9 cellular contexts compared by ENCODE assay signal in genomic region chr15:90300988-90301715, GRCh38. TPM values are rescaled to one million over a fixed set of nuclear protein-coding genes. Genes with fewer than 3 reads are reported as not detected.
DNase-seq lines count a peak whose midpoint lies in the region; ATAC-seq, FAIRE-seq and TF ChIP-seq lines count a peak whose summit lies in the region.
"Had no signal": no experiment of that assay in that cellular context is flagged by ENCODE, and none has a peak within 500 bp of the region (broad histone marks: within the 10 kb centered on the region; RNA-seq: fewer than 3 reads in every experiment).

No MANE protein-coding gene starts in this region.

- H3K4me1 ChIP-seq in body of pancreas (peaks cover 27% of the 10 kb centered on the region), keratinocyte (ENCODE audit: control insufficient read depth, extremely low read depth, insufficient read depth, low read length) (no peaks in the 10 kb centered on the region)

- intact Hi-C loops in body of pancreas (cut with DNase I), result no loop called here

- H3K9ac ChIP-seq in keratinocyte (ENCODE audit: control insufficient read depth, extremely low read depth, insufficient read depth, low read length), result no peak overlapping the region

- H3K9me1 ChIP-seq in keratinocyte (ENCODE audit: control insufficient read depth, extremely low read depth, insufficient read depth, low read length), result no peaks in the 10 kb centered on the region

- no peaks in the 10 kb centered on the region for H3K27me3 ChIP-seq in body of pancreas
- no peaks in the 10 kb centered on the region for H3K27me3 ChIP-seq in keratinocyte (ENCODE audit: control insufficient read depth, extremely low read depth, insufficient read depth, low read length)

- 68 to 70% methylated on average over 19 to 20 of the region's 21 CpGs for WGBS in body of pancreas, 2 donors

- H2AFZ ChIP-seq in keratinocyte (ENCODE audit: control insufficient read depth, low read length), result peak overlapping the region; percentile 73

- dilution Hi-C loops in keratinocyte (cut with MboI; ENCODE audit: extremely low pct_ligation_motif_present, low sequenced_read_pairs), result no loop called here

- no peaks in the 10 kb centered on the region for H3K9me3 ChIP-seq in body of pancreas
- no peaks in the 10 kb centered on the region for H3K9me3 ChIP-seq in keratinocyte (ENCODE audit: control insufficient read depth, low read depth, low read length)

- peak overlapping the region in 1 of 4 donors; percentile 7 for H3K27ac ChIP-seq in body of pancreas
- H3K27ac ChIP-seq in keratinocyte (ENCODE audit: control insufficient read depth, insufficient read depth, low read length), result no peak overlapping the region

- no peaks in the 10 kb centered on the region for H4K20me1 ChIP-seq in keratinocyte (ENCODE audit: control insufficient read depth, extremely low read depth, insufficient read depth, low read length)

- TF ChIP-seq CTCF in body of pancreas (IDR thresholded peaks at IDR 0.05), result peak; percentile 32 to 66 (median 52)
- TF ChIP-seq CTCF in keratinocyte (optimal IDR thresholded peaks at IDR 0.05 in 1 of 3, IDR thresholded peaks at IDR 0.05 in 1 of 3, conservative IDR thresholded peaks at IDR 0.05 in 1 of 3; ENCODE audit: extremely low read depth in 1 of 3, insufficient read depth in 2 of 3, low read length in 3 of 3), result peak; percentile 65 to 93 (median 84)

- ATAC-seq in body of pancreas (peak; percentile 68), GM18511 (IDR thresholded peaks at IDR 0.05; ENCODE audit: unreplicated experiment) (no peak)

- FAIRE-seq in HTR-8/SVneo (lab: Jason Lieb, UNC) (no peak), keratinocyte (lab: Jason Lieb, UNC) (no peak)

- no peak overlapping the region for H3K4me2 ChIP-seq in keratinocyte (ENCODE audit: control insufficient read depth, extremely low read depth, insufficient read depth, low read depth, low read length)

- no peaks in the 10 kb centered on the region for H3K79me2 ChIP-seq in keratinocyte (ENCODE audit: control insufficient read depth, insufficient read depth, low read length)

- H3K4me3 ChIP-seq in body of pancreas (no peak overlapping the region), keratinocyte (ENCODE audit: control insufficient read depth in 2 of 3, extremely low read depth in 1 of 3, insufficient read depth in 2 of 3, low read depth in 1 of 3, low read length in 3 of 3) (no peak overlapping the region)

- H3K36me3 ChIP-seq in body of pancreas (replicated peaks in 1 of 2; ENCODE audit: insufficient read depth in 1 of 2, low read depth in 2 of 2), result no peaks in the 10 kb centered on the region
- no peaks in the 10 kb centered on the region for H3K36me3 ChIP-seq in keratinocyte (ENCODE audit: control insufficient read depth in 2 of 2, extremely low read depth in 1 of 2, insufficient read depth in 2 of 2, low read length in 2 of 2)

- peak; percentile 73 for DNase-seq in COLO668 (lab: John Stamatoyannopoulos, UW; ENCODE audit: unreplicated experiment)
- DNase-seq in HTR-8/SVneo (ENCODE audit: insufficient read length, low spot score), result peak; percentile 18
- peak; percentile 52 for DNase-seq in T-helper 9 cell
- DNase-seq in body of pancreas, result peak; percentile 55 to 64 (median 62)
- DNase-seq in keratinocyte (ENCODE audit: low read depth, low spot score), result no peak
- peak; percentile 28 to 57 for DNase-seq in stimulated activated CD4-positive, alpha-beta T cell treated with anti-CD3 and anti-CD28 coated beads, Interleukin-4, amount 100 ng/mL, for 4 hours
- no peak for DNase-seq in NCI-H2107 treated with DMSO at 0.1 percent for 48 hours (lab: John Stamatoyannopoulos, UW; ENCODE audit: unreplicated experiment)

- no peak for TF ChIP-seq POLR2A in body of pancreas (IDR thresholded peaks at IDR 0.05)

RNA-seq across cellular contexts. Expression of gene NGRN, which starts 35.7 kb away (rescaled TPM):
- 10 to 100 TPM; 27.4 to 27.8 TPM for total RNA-seq in body of pancreas
- 46.3 to 60.0 TPM (median 54.9 TPM) in 3 replicates for polyA plus RNA-seq in keratinocyte
- 47.4 TPM for polyA plus RNA-seq in keratinocyte (2011; ENCODE audit: low read depth)
- 61.7 and 79.7 TPM in 2 replicates for polyA plus RNA-seq in keratinocyte (2011; cell fraction: cytosol; rRNA removed)
- polyA plus RNA-seq in keratinocyte (2011; cell fraction: nucleus; rRNA removed), result 34.7 and 36.9 TPM in 2 replicates
- polyA plus RNA-seq in keratinocyte (2012; ENCODE audit: low replicate concordance), result 41.3 and 78.4 TPM in 2 replicates
- polyA minus RNA-seq in keratinocyte, result 17.5 to 25.9 TPM (median 21.8 TPM) in 3 replicates
- 26.7 TPM for polyA minus RNA-seq in keratinocyte (2011; cell fraction: cytosol; rRNA and poly(A)+ RNA removed)
- polyA minus RNA-seq in keratinocyte (2011; cell fraction: nucleus; rRNA and poly(A)+ RNA removed), result 9.2 and 12.5 TPM in 2 replicates

RNA-seq across cellular contexts. Expression of gene ZNF774, which starts 50.9 kb away (rescaled TPM):
- 1 to 10 TPM; 5.7 to 9.6 TPM for total RNA-seq in body of pancreas
- polyA plus RNA-seq in keratinocyte, result 2.0 to 2.3 TPM (median 2.2 TPM) in 3 replicates
- polyA plus RNA-seq in keratinocyte (2011; ENCODE audit: low read depth), result 1.1 TPM
- 1.1 and 1.5 TPM in 2 replicates for polyA plus RNA-seq in keratinocyte (2011; cell fraction: cytosol; rRNA removed)
- 2.6 and 2.8 TPM in 2 replicates for polyA plus RNA-seq in keratinocyte (2011; cell fraction: nucleus; rRNA removed)
- 0.78 and 1.5 TPM in 2 replicates for polyA plus RNA-seq in keratinocyte (2012; ENCODE audit: low replicate concordance)
- polyA minus RNA-seq in keratinocyte, result 0.72 to 1.8 TPM (median 1.4 TPM) in 3 replicates
- polyA minus RNA-seq in keratinocyte (2011; cell fraction: cytosol; rRNA and poly(A)+ RNA removed), result 0.38 TPM
- polyA minus RNA-seq in keratinocyte (2011; cell fraction: nucleus; rRNA and poly(A)+ RNA removed), result 0.74 and 2.2 TPM in 2 replicates

RNA-seq across cellular contexts. Expression of gene TTLL13, which starts 51.8 kb away (rescaled TPM):
- not detected for total RNA-seq in body of pancreas
- polyA plus RNA-seq in keratinocyte, result 0.05 to 0.09 TPM (median 0.07 TPM) in 3 replicates
- not detected for polyA plus RNA-seq in keratinocyte (2011; ENCODE audit: low read depth)
- 0.05 and 0.10 TPM in 2 replicates for polyA plus RNA-seq in keratinocyte (2011; cell fraction: cytosol; rRNA removed)
- polyA plus RNA-seq in keratinocyte (2011; cell fraction: nucleus; rRNA removed), result 0.07 and 0.22 TPM in 2 replicates
- not detected in 2 replicates for polyA plus RNA-seq in keratinocyte (2012; ENCODE audit: low replicate concordance)
- 0.22 TPM in 1 of 3 replicates, not detected in the others for polyA minus RNA-seq in keratinocyte
- polyA minus RNA-seq in keratinocyte (2011; cell fraction: cytosol; rRNA and poly(A)+ RNA removed), result not detected
- polyA minus RNA-seq in keratinocyte (2011; cell fraction: nucleus; rRNA and poly(A)+ RNA removed), result not detected in 2 replicates
- total RNA-seq: urinary bladder had no signal

Comparison
In these comparisons a context has a peak if more than half of its experiments do, and no peak if none do; other contexts are left out.
1. DNase-seq: peak in COLO668 (single experiment), HTR-8/SVneo (single experiment), T-helper 9 cell (single experiment), body of pancreas (4 of 4) and stimulated activated CD4-positive, alpha-beta T cell treated with anti-CD3 and anti-CD28 coated beads, Interleukin-4, amount 100 ng/mL, for 4 hours (2 of 2); none in keratinocyte (single experiment) and NCI-H2107 treated with DMSO at 0.1 percent for 48 hours (single experiment).